ENCODE assay signal across 12 cellular contexts in genomic region chr9:96186601-96187011, GRCh38.
A peak's percentile ranks its signal among the peaks of the same experiment; 100 is the strongest.
DNase-seq lines count a peak whose midpoint lies in the region; TF ChIP-seq lines count a peak whose summit lies in the region.
"Had no signal": no experiment of that assay in that cellular context is flagged by ENCODE, and none has a peak within 500 bp of the region (broad histone marks: within the 10 kb centered on the region; RNA-seq: fewer than 3 reads in every experiment).

No MANE protein-coding gene starts in this region.

- H3K27ac Mint-ChIP-seq in mesothelial cell of epicardium: peak overlapping the region; percentile 16

- H3K9me2 ChIP-seq in SK-N-SH: no peaks in the 10 kb centered on the region

- 5 to 23% methylated on average over 10 to 17 of the region's 18 CpGs for WGBS in thyroid gland, 2 donors
- WGBS in SK-N-SH (ENCODE audit: low lambda C conversion rate): 61% methylated on average over 6 of the region's 18 CpGs

- no peaks in the 10 kb centered on the region for H3K27me3 ChIP-seq in thyroid gland
- H3K27me3 ChIP-seq in SK-N-SH (ENCODE audit: insufficient read depth): no peaks in the 10 kb centered on the region

- H3K36me3 Mint-ChIP-seq in mesothelial cell of epicardium: peaks cover 5% of the 10 kb centered on the region

- CTCF ChIA-PET in SK-N-SH (lab: Yijun Ruan, JAX): no interaction called here

- no peaks in the 10 kb centered on the region for H3K79me2 ChIP-seq in SK-N-SH (ENCODE audit: insufficient read depth)

- DNase-seq in NCI-H748 (lab: John Stamatoyannopoulos, UW; ENCODE audit: unreplicated experiment): peak; percentile 52
- peak; percentile 65 for DNase-seq in epithelial cell of esophagus (ENCODE audit: low read depth)
- DNase-seq in mesothelial cell of epicardium (ENCODE audit: low spot score in 2 of 2, unreplicated experiment in 2 of 2): peak in 1 of 2 experiments; percentile 47
- DNase-seq in thyroid gland: peak; percentile 87 to 88
- no peak for DNase-seq in SK-N-SH
- DNase-seq in cerebellum (ENCODE audit: low spot score): no peak
- no peak for DNase-seq in GM19240 (ENCODE audit: insufficient read length, low spot score)
- DNase-seq: activated CD8-positive, alpha-beta memory T cell treated with anti-CD3 and anti-CD28 coated beads for 24 hours; DMS53; NCI-H1930; stimulated activated naive CD4-positive, alpha-beta T cell treated with Interleukin-2 at 50 U/mL for 16 hours had no signal

- H3K4me1 ChIP-seq in thyroid gland (peaks cover 23 to 40% of the 10 kb centered on the region in 2 donors), SK-N-SH (ENCODE audit: control insufficient read depth in 1 of 2, insufficient read depth in 2 of 2, low read depth in 1 of 2, low read length in 1 of 2) (no peaks in the 10 kb centered on the region)

- H3K4me3 ChIP-seq in epithelial cell of esophagus (ENCODE audit: low read length) (no peak overlapping the region), thyroid gland (replicated peaks in 1 of 3) (no peak overlapping the region), SK-N-SH (ENCODE audit: low read depth in 2 of 2, low read length in 1 of 2) (no peak overlapping the region)

- H3K27ac ChIP-seq in thyroid gland (peak overlapping the region; percentile 74 to 80 (median 77)), SK-N-SH (ENCODE audit: low read depth in 2 of 2, low read length in 1 of 2) (no peak overlapping the region)
- H3K27ac ChIP-seq: HL-60 had no signal

- no peak overlapping the region for H3K9ac ChIP-seq in SK-N-SH

- no peak overlapping the region for H3K4me2 ChIP-seq in SK-N-SH

- peak overlapping the region; percentile 7 for H3K4me3 Mint-ChIP-seq in mesothelial cell of epicardium

- TF ChIP-seq EP300 in SK-N-SH (IDR thresholded peaks at IDR 0.05; ENCODE audit: borderline replicate concordance in 1 of 2, low read depth in 1 of 2, low read length in 1 of 2): no peak

- H3K36me3 ChIP-seq in thyroid gland (no peaks in the 10 kb centered on the region), SK-N-SH (replicated peaks in 1 of 2; ENCODE audit: control insufficient read depth in 1 of 2, insufficient read depth in 2 of 2, low read length in 1 of 2) (no peaks in the 10 kb centered on the region)

- no peak for TF ChIP-seq CTCF in epithelial cell of esophagus (IDR thresholded peaks at IDR 0.05; ENCODE audit: insufficient read depth, low read depth, low read length, missing control alignments)
- TF ChIP-seq CTCF in mesothelial cell of epicardium (IDR thresholded peaks at IDR 0.05; ENCODE audit: unreplicated experiment): no peak
- no peak for TF ChIP-seq CTCF in thyroid gland (IDR thresholded peaks at IDR 0.05)
- no peak for TF ChIP-seq CTCF in SK-N-SH (IDR thresholded peaks at IDR 0.05)

- H3K4me1 Mint-ChIP-seq in mesothelial cell of epicardium: peaks cover 14% of the 10 kb centered on the region

- no peaks in the 10 kb centered on the region for H3K9me3 ChIP-seq in thyroid gland
- no peaks in the 10 kb centered on the region for H3K9me3 ChIP-seq in SK-N-SH

- no peak for TF ChIP-seq RAD21 in SK-N-SH (IDR thresholded peaks at IDR 0.05; ENCODE audit: low read length)

- intact Hi-C loops in thyroid gland (cut with DNase I): no loop called here

- peak in 1 of 2 donors; percentile 80 for TF ChIP-seq POLR2A in thyroid gland (IDR thresholded peaks at IDR 0.05)

- peaks cover 52% of the 10 kb centered on the region for H3K27me3 Mint-ChIP-seq in mesothelial cell of epicardium (ENCODE audit: low read depth)

- H3F3A ChIP-seq in SK-N-SH (replicated peaks; ENCODE audit: insufficient read depth): no peaks in the 10 kb centered on the region

- no peak overlapping the region for H2AFZ ChIP-seq in SK-N-SH (ENCODE audit: low read depth)

- H4K20me1 ChIP-seq in SK-N-SH (ENCODE audit: insufficient read depth): no peaks in the 10 kb centered on the region

- POLR2A ChIA-PET in SK-N-SH (lab: Yijun Ruan, JAX): no interaction called here

- peaks cover 23% of the 10 kb centered on the region for H3K9me3 Mint-ChIP-seq in mesothelial cell of epicardium

TF ChIP-seq in SK-N-SH, 30 proteins besides CTCF, POLR2A, EP300 and RAD21:
- no peak for TF ChIP-seq SMC3 (IDR thresholded peaks at IDR 0.05; ENCODE audit: low read depth, low read length)
- TF ChIP-seq FOSL2 (IDR thresholded peaks at IDR 0.05; ENCODE audit: borderline replicate concordance, low read depth): no peak
- TF ChIP-seq TAF1 (IDR thresholded peaks at IDR 0.05; ENCODE audit: borderline replicate concordance, low read depth, low read length): no peak
- TF ChIP-seq GATA2 (CRISPR knock-in tag; IDR thresholded peaks at IDR 0.05): no peak
- no peak for TF ChIP-seq GABPA (IDR thresholded peaks at IDR 0.05; ENCODE audit: low read depth)
- no peak for TF ChIP-seq FOXM1 (IDR thresholded peaks at IDR 0.05; ENCODE audit: low read depth)
- no peak for TF ChIP-seq PBX3 (IDR thresholded peaks at IDR 0.05)
- TF ChIP-seq RCOR1 (IDR thresholded peaks at IDR 0.05; ENCODE audit: low read length): no peak
- TF ChIP-seq TCF12 (IDR thresholded peaks at IDR 0.05): no peak
- TF ChIP-seq MEF2A (IDR thresholded peaks at IDR 0.05; ENCODE audit: borderline replicate concordance, low read depth): no peak
- TF ChIP-seq TEAD4 (IDR thresholded peaks at IDR 0.05; ENCODE audit: borderline replicate concordance, insufficient read depth): no peak
- TF ChIP-seq RFX5 (IDR thresholded peaks at IDR 0.05; ENCODE audit: low read length): no peak
- TF ChIP-seq NRF1 (IDR thresholded peaks at IDR 0.05; ENCODE audit: low read depth, low read length): no peak
TF ChIP-seq in SK-N-SH: peak in this region for 0.

Comparison
In these comparisons a context has a peak if more than half of its experiments do, and no peak if none do; other contexts are left out.
1. DNase-seq: peak in NCI-H748 (single experiment), epithelial cell of esophagus (single experiment) and thyroid gland (2 of 2); none in SK-N-SH (single experiment), cerebellum (single experiment) and GM19240 (single experiment).
2. H3K27ac ChIP-seq: peak in thyroid gland (3 of 3); none in SK-N-SH (0 of 2).